In the genomic region with DNA sequence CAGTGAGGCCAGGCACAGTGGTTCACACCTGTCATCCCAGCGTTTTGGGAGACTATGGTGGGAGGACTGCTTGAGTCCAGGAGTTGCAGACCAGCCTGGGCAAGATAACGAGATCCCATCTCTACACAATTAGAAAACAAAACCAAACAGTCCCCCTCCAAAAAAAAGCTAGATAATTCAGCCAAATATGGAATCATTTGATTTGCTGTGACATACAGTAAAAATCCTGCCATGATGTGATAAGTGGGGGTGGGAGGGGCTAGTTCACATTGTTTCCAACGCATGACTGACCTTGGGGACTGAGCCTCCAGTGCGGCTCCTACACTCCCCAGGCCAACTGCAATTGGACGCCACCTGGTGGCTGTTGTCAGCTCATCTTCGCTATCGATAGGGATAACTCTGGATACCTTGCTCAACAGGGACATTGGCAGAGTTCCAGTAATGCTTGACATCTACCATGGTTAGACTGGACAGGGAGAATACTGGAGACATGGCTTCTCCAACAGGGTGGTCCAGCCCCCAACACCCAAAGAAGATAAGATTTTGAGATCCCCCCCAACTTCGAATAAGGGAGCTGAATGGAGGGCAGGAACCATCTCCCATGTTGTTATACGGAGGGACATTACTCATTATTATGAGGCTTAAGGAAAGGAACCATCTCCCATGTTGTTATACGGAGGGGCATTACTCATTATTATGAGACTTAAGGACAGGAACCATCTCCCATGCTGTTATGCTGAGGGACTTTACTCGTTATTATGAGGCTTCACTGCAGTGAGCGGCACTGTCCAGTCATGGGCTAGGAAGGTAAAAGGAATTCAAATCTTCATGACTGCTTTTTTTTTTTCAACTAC, we compare ENCODE assay signal across 8 cellular contexts.
A peak's percentile ranks its signal among the peaks of the same experiment; 100 is the strongest.
DNase-seq lines count a peak whose midpoint lies in the region; ATAC-seq, FAIRE-seq and TF ChIP-seq lines count a peak whose summit lies in the region.

No MANE protein-coding gene starts in this region.

- no peaks in the 10 kb centered on the region for H3K9me3 ChIP-seq in HepG2 (ENCODE audit: low read length)

- no peaks in the 10 kb centered on the region for H4K20me1 ChIP-seq in HepG2 (ENCODE audit: insufficient read depth, low read length)

- no peaks in the 10 kb centered on the region for H3K36me3 ChIP-seq in HepG2 (replicated peaks in 1 of 2; ENCODE audit: control insufficient read depth in 1 of 2, insufficient read depth in 2 of 2, low read length in 2 of 2)

- 52% methylated on average over 8 of the region's 12 CpGs for WGBS in HepG2 (ENCODE audit: low lambda C conversion rate)

- TF ChIP-seq CTCF in AG09309 (IDR thresholded peaks at IDR 0.05; ENCODE audit: control insufficient read depth, insufficient read depth, low read depth, low read length, missing control alignments) (peak; percentile 84), coronary artery (IDR thresholded peaks at IDR 0.05) (peak; percentile 26), HepG2 (CRISPR knock-in tag; IDR thresholded peaks at IDR 0.05) (peak; percentile 94)

- in situ Hi-C loops in HepG2 (cut with HindIII; ENCODE audit: extremely low pct_ligation_motif_present, low pct_unique_long_range_greater_than_20kb): no loop called here

- H3K27ac ChIP-seq in coronary artery (no peak overlapping the region), HepG2 (ENCODE audit: extremely low read length, insufficient read depth, low read length) (no peak overlapping the region)

- peaks cover 0 to 19% of the 10 kb centered on the region in 2 experiments; a peak in 3 of 5 replicates for H3K27me3 ChIP-seq in HepG2 (ENCODE audit: control insufficient read depth in 1 of 2, insufficient read depth in 2 of 2, low read length in 2 of 2)

- no peak overlapping the region for H3K9ac ChIP-seq in HepG2 (ENCODE audit: insufficient read depth, low read depth, low read length)

- peak; percentile 96 for FAIRE-seq in HepG2 (lab: Jason Lieb, UNC)

- no TSS peak for BruUV-seq in HepG2 (replicated peaks; lab: Mats Ljungman, UMichigan)

- CTCF ChIA-PET in HepG2 (lab: Yijun Ruan, JAX; ENCODE audit: low intra/inter-chr PET ratio, low total read pairs): interaction anchor here (1.3 to 2.4 kb wide), 4 partner anchors 9 to 304 kb away, joined by 5 to 21 read pairs (median 10); no protein-coding TSS in a partner anchor

- peak; percentile 83 for TF ChIP-seq RAD21 in HepG2 (CRISPR knock-in tag; IDR thresholded peaks at IDR 0.05)

- ATAC-seq in GM18873 (IDR thresholded peaks at IDR 0.05; ENCODE audit: low FRiP score, unreplicated experiment): peak; percentile 24
- peak; percentile 7 for ATAC-seq in HG03378 (IDR thresholded peaks at IDR 0.05; ENCODE audit: unreplicated experiment)
- peak; percentile 97 for ATAC-seq in HepG2

- intact Hi-C loops in HepG2 (cut with micrococcal nuclease; ENCODE audit: unreplicated experiment): loop anchor here (2.0 kb wide), 1 partner anchor 305 kb away; no protein-coding TSS in a partner anchor

- TF ChIP-seq EP300 in HepG2 (IDR thresholded peaks at IDR 0.05; ENCODE audit: low read depth in 2 of 2, low read length in 2 of 2) (no peak), HepG2 (CRISPR knock-in tag; IDR thresholded peaks at IDR 0.05; ENCODE audit: borderline replicate concordance) (no peak)

- no peak overlapping the region for H3K4me2 ChIP-seq in HepG2 (ENCODE audit: low read depth, low read length)

- H2AFZ ChIP-seq in HepG2 (ENCODE audit: low read length): no peak overlapping the region

- no peaks in the 10 kb centered on the region for H3K79me2 ChIP-seq in HepG2 (ENCODE audit: insufficient read depth, low read length)

- peaks cover 47% of the 10 kb centered on the region for H3K4me1 ChIP-seq in HepG2 (ENCODE audit: insufficient read depth, low read length)

- DNase-seq in AG09309 (ENCODE audit: low read depth) (peak; percentile 46), NCI-H510A (lab: John Stamatoyannopoulos, UW) (peak; percentile 92), coronary artery (ENCODE audit: low spot score) (no peak), HepG2 (ENCODE audit: low spot score) (peak; percentile 92)
- peak; percentile 51 for DNase-seq in activated CD4-positive, alpha-beta T cell treated with anti-CD3 and anti-CD28 coated beads for 1 hour
- peak; percentile 53 to 54 for DNase-seq in stimulated activated CD8-positive, alpha-beta memory T cell treated with anti-CD3 and anti-CD28 coated beads, Interleukin-15, amount 100 ng/mL, for 48 hours (ENCODE audit: low read depth in 2 of 2)

- TF ChIP-seq POLR2A in HepG2 (IDR thresholded peaks at IDR 0.05; ENCODE audit: insufficient read depth in 1 of 2, low read depth in 2 of 2, low read length in 2 of 2): no peak

- H3K4me3 ChIP-seq in AG09309 (ENCODE audit: control insufficient read depth, low read depth, low read length) (no peak overlapping the region), coronary artery (no peak overlapping the region), HepG2 (replicated peaks in 1 of 3; ENCODE audit: insufficient read depth in 1 of 3, low read depth in 2 of 3, low read length in 3 of 3) (no peak overlapping the region)

- POLR2A ChIA-PET in HepG2 (lab: Yijun Ruan, JAX): interaction anchor here (0.6 to 1.9 kb wide), 7 partner anchors 9 to 329 kb away, joined by 3 to 25 read pairs (median 3); no protein-coding TSS in a partner anchor

TF ChIP-seq in HepG2, 621 proteins besides CTCF, POLR2A, EP300 and RAD21 (continues in another document):
- no peak for TF ChIP-seq ZNF292 (CRISPR knock-in tag; IDR thresholded peaks at IDR 0.05; ENCODE audit: borderline replicate concordance, low read depth)
- peak; percentile 65; the same call in 1 of the 2 replicates for TF ChIP-seq MIXL1 (CRISPR knock-in tag; IDR thresholded peaks at IDR 0.05)
- peak; percentile 93 for TF ChIP-seq ZNF644 (CRISPR knock-in tag; IDR thresholded peaks at IDR 0.05; ENCODE audit: low read depth)
- peak; percentile 46; the same call in 1 of the 2 replicates for TF ChIP-seq TGIF2 (CRISPR knock-in tag; IDR thresholded peaks at IDR 0.05)
- TF ChIP-seq ZNF614 (CRISPR knock-in tag; IDR thresholded peaks at IDR 0.05; ENCODE audit: borderline replicate concordance): peak; percentile 37; the same call in 1 of the 2 replicates
- no peak for TF ChIP-seq ZNF615 (CRISPR knock-in tag; IDR thresholded peaks at IDR 0.05; ENCODE audit: borderline replicate concordance)
- TF ChIP-seq FOXJ3 (CRISPR knock-in tag; IDR thresholded peaks at IDR 0.05; ENCODE audit: borderline replicate concordance): no peak
- TF ChIP-seq SOX5 (CRISPR knock-in tag; IDR thresholded peaks at IDR 0.05; ENCODE audit: borderline replicate concordance): peak; percentile 44; the same call in 1 of the 2 replicates
- TF ChIP-seq ZFP36L1 (CRISPR knock-in tag; IDR thresholded peaks at IDR 0.05): no peak
- no peak for TF ChIP-seq ZNF616 (CRISPR knock-in tag; IDR thresholded peaks at IDR 0.05; ENCODE audit: low read depth)
- 0 out of 2 replicates have a peak, but pooled peaks have one; percentile 55 for TF ChIP-seq KDM4B (CRISPR knock-in tag; IDR thresholded peaks at IDR 0.05)
- TF ChIP-seq FOXO1 (CRISPR knock-in tag; IDR thresholded peaks at IDR 0.05): peak; percentile 65; the same call in 1 of the 2 replicates
- TF ChIP-seq THRA (CRISPR knock-in tag; IDR thresholded peaks at IDR 0.05; ENCODE audit: borderline replicate concordance): peak; percentile 61; the same call in 1 of the 2 replicates
- peak; percentile 58; the same call in 1 of the 2 replicates for TF ChIP-seq FOSL2 (CRISPR knock-in tag; IDR thresholded peaks at IDR 0.05)
- TF ChIP-seq IRF2 (CRISPR knock-in tag; IDR thresholded peaks at IDR 0.05): peak; percentile 81; the same call in 1 of the 2 replicates
- no peak for TF ChIP-seq NFRKB (IDR thresholded peaks at IDR 0.05)
- TF ChIP-seq KDM2A (CRISPR knock-in tag; IDR thresholded peaks at IDR 0.05; ENCODE audit: borderline replicate concordance, low read depth): peak; percentile 76; the same call in 1 of the 2 replicates
- TF ChIP-seq MAZ (IDR thresholded peaks at IDR 0.05; ENCODE audit: borderline replicate concordance, low read depth, low read length): peak; percentile 63; the same call in 1 of the 2 replicates
- no peak for TF ChIP-seq MAZ (CRISPR knock-in tag; IDR thresholded peaks at IDR 0.05; ENCODE audit: low read depth)
- TF ChIP-seq, protein P1, sequence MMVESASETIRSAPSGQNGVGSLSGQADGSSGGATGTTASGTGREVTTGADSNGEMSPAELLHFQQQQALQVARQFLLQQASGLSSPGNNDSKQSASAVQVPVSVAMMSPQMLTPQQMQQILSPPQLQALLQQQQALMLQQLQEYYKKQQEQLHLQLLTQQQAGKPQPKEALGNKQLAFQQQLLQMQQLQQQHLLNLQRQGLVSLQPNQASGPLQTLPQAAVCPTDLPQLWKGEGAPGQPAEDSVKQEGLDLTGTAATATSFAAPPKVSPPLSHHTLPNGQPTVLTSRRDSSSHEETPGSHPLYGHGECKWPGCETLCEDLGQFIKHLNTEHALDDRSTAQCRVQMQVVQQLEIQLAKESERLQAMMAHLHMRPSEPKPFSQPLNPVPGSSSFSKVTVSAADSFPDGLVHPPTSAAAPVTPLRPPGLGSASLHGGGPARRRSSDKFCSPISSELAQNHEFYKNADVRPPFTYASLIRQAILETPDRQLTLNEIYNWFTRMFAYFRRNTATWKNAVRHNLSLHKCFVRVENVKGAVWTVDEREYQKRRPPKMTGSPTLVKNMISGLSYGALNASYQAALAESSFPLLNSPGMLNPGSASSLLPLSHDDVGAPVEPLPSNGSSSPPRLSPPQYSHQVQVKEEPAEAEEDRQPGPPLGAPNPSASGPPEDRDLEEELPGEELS (CRISPR knock-in tag; IDR thresholded peaks at IDR 0.05): peak; percentile 64; the same call in 1 of the 2 replicates

Comparison
In these comparisons a context has a peak if more than half of its experiments do, and no peak if none do; other contexts are left out.
1. CTCF ChIP-seq: peak in every context shown above with its lines; median percentile 94 in HepG2; 84 in AG09309; 26 in coronary artery.
2. ATAC-seq: peak in every context shown above with its lines; median percentile 97 in HepG2; 24 in GM18873; 7 in HG03378.